In the genomic region with DNA sequence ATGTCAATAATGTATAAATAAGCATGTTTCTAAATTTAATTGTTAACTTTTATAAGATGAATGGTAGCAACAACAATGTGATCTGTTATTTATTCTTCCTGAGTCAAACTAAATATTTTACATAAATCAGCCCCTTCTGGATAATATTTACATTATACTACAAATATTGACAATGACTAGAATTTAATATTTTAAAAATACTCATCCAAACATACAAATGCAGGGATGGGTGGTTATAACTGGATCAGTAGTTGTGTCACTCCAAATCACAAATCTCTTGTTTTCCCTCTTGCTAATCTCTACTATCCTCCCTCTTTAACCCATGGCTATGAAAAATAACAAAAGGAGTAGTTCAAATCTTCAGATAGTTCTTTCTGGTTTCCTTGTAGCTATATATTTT, we compare ENCODE assay signal across 16 cellular contexts.
DNase-seq lines count a peak whose midpoint lies in the region; ATAC-seq, FAIRE-seq and TF ChIP-seq lines count a peak whose summit lies in the region.
"Had no signal": no experiment of that assay in that cellular context is flagged by ENCODE, and none has a peak within 500 bp of the region (broad histone marks: within the 10 kb centered on the region; RNA-seq: fewer than 3 reads in every experiment).

No MANE protein-coding gene starts in this region.

- no peaks in the 10 kb centered on the region for H3K36me3 ChIP-seq in astrocyte (ENCODE audit: insufficient read depth, low read length)
- H3K36me3 ChIP-seq in small intestine (ENCODE audit: control insufficient read depth in 2 of 2, insufficient read depth in 2 of 2, low read length in 2 of 2) = no peaks in the 10 kb centered on the region
- H3K36me3 ChIP-seq: BLaER1, HAP-1 had no signal

- no peaks in the 10 kb centered on the region for H4K20me1 ChIP-seq in astrocyte (ENCODE audit: insufficient read depth, low read length)
- H4K20me1 ChIP-seq: BLaER1 had no signal

- no peaks in the 10 kb centered on the region for H3K9me3 Mint-ChIP-seq in astrocyte (ENCODE audit: unreplicated experiment)

- no peak for TF ChIP-seq CTCF in 22Rv1 (IDR thresholded peaks at IDR 0.05)
- no peak for TF ChIP-seq CTCF in LNCaP clone FGC (IDR thresholded peaks at IDR 0.05; ENCODE audit: control insufficient read depth, extremely low read depth, insufficient read depth)
- TF ChIP-seq CTCF in astrocyte (IDR thresholded peaks at IDR 0.05; ENCODE audit: insufficient read depth, low read depth, low read length) = no peak

- no peak overlapping the region for H3K4me3 Mint-ChIP-seq in astrocyte (ENCODE audit: unreplicated experiment)
- H3K4me3 Mint-ChIP-seq: CD14-positive monocyte; CD4-positive, alpha-beta memory T cell had no signal

- no peak overlapping the region for H2AFZ ChIP-seq in astrocyte (ENCODE audit: low read depth, low read length)

- H3K27ac ChIP-seq in 22Rv1 (peak overlapping the region; percentile 57), astrocyte (ENCODE audit: low read depth, low read length) (no peak overlapping the region), small intestine (ENCODE audit: low read depth in 1 of 2, low read length in 1 of 2) (no peak overlapping the region)
- H3K27ac ChIP-seq: BLaER1, HL-60 had no signal

- H3K4me3 ChIP-seq in LNCaP clone FGC (ENCODE audit: low read depth, low read length) = no peak overlapping the region
- no peak overlapping the region for H3K4me3 ChIP-seq in astrocyte (ENCODE audit: insufficient read depth, low read depth, low read length)
- H3K4me3 ChIP-seq in small intestine (ENCODE audit: low read depth in 1 of 2, low read length in 2 of 2) = no peak overlapping the region
- H3K4me3 ChIP-seq: BLaER1, GM12878, HAP-1 had no signal

- H3K4me1 ChIP-seq in astrocyte (ENCODE audit: insufficient read depth, low read length) (peaks cover 9% of the 10 kb centered on the region), small intestine (ENCODE audit: control insufficient read depth in 2 of 2, insufficient read depth in 1 of 2, low read depth in 1 of 2, low read length in 1 of 2) (no peaks in the 10 kb centered on the region)

- ATAC-seq in GM19035 (IDR thresholded peaks at IDR 0.05; ENCODE audit: unreplicated experiment) = no peak
- ATAC-seq in HG03135 (IDR thresholded peaks at IDR 0.05; ENCODE audit: unreplicated experiment) = no peak
- ATAC-seq: GM12878 had no signal

- H3K79me2 ChIP-seq in astrocyte (ENCODE audit: insufficient read depth, low read length) = no peaks in the 10 kb centered on the region

- no peak for FAIRE-seq in astrocyte (lab: Jason Lieb, UNC)
- no peak for FAIRE-seq in small intestine (lab: Jason Lieb, UNC)
- FAIRE-seq: GM19239 had no signal

- peaks cover 4% of the 10 kb centered on the region for H3K4me1 Mint-ChIP-seq in astrocyte (ENCODE audit: low read depth, unreplicated experiment)
- H3K4me1 Mint-ChIP-seq: CD14-positive monocyte; CD4-positive, alpha-beta memory T cell had no signal

- DNase-seq in DMS53 treated with DMSO at 0.1 percent for 48 hours (lab: John Stamatoyannopoulos, UW; ENCODE audit: unreplicated experiment) (peak; percentile 30), LNCaP clone FGC (ENCODE audit: low read depth) (peak; percentile 31), astrocyte (ENCODE audit: low read depth) (no peak), small intestine (no peak)
- DNase-seq: AML-193; CD4-positive, alpha-beta memory T cell; DND-41 had no signal

- H3K27me3 ChIP-seq in astrocyte (ENCODE audit: insufficient read depth, low read length) (no peaks in the 10 kb centered on the region), small intestine (ENCODE audit: control insufficient read depth in 2 of 2, insufficient read depth in 2 of 2, low read length in 2 of 2) (no peaks in the 10 kb centered on the region)
- H3K27me3 ChIP-seq: BLaER1 had no signal

- no peak overlapping the region for H3K27ac Mint-ChIP-seq in astrocyte (ENCODE audit: unreplicated experiment)
- H3K27ac Mint-ChIP-seq: CD14-positive monocyte; CD4-positive, alpha-beta memory T cell had no signal

- H3K9me3 ChIP-seq in astrocyte (ENCODE audit: insufficient read depth, low read depth, low read length) = no peaks in the 10 kb centered on the region
- no peaks in the 10 kb centered on the region for H3K9me3 ChIP-seq in small intestine (ENCODE audit: control insufficient read depth, low read depth)
- H3K9me3 ChIP-seq: HAP-1 had no signal

- no peaks in the 10 kb centered on the region for H3K36me3 Mint-ChIP-seq in astrocyte (ENCODE audit: low read depth, unreplicated experiment)
- H3K36me3 Mint-ChIP-seq: CD14-positive monocyte; CD4-positive, alpha-beta memory T cell had no signal

- no peak overlapping the region for H3K9ac ChIP-seq in astrocyte (ENCODE audit: low read length)
- H3K9ac ChIP-seq: BLaER1 had no signal

- H3K4me2 ChIP-seq in astrocyte (ENCODE audit: low read length) = peak overlapping the region; percentile 62

- H3K27me3 Mint-ChIP-seq in astrocyte (ENCODE audit: low read depth, unreplicated experiment) = no peaks in the 10 kb centered on the region
- H3K27me3 Mint-ChIP-seq: CD4-positive, alpha-beta memory T cell had no signal

Comparison
In these comparisons a context has a peak if more than half of its experiments do, and no peak if none do; other contexts are left out.
1. DNase-seq: peak in DMS53 treated with DMSO at 0.1 percent for 48 hours (single experiment) and LNCaP clone FGC (single experiment); none in astrocyte (single experiment) and small intestine (single experiment).